In genomic region chr12:2605301-2605700, GRCh38 we compare ENCODE assay signal across 25 cellular contexts.
"Had no signal": no experiment of that assay in that cellular context is flagged by ENCODE, and none has a peak within 500 bp of the region (broad histone marks: within the 10 kb centered on the region; RNA-seq: fewer than 3 reads in every experiment).

No MANE protein-coding gene starts in this region.

- H3K27ac ChIP-seq: pancreas, psoas muscle, right lobe of liver, sigmoid colon, stomach, thoracic aorta, thyroid gland, tibial nerve, upper lobe of right lung, uterus had no signal

- H3K36me3 ChIP-seq: pancreas, right lobe of liver, thyroid gland, uterus had no signal

- H3K4me3 Mint-ChIP-seq: naive thymus-derived CD4-positive, alpha-beta T cell; natural killer cell; nephron; stimulated activated effector memory CD8-positive, alpha-beta T cell treated with anti-CD3 and anti-CD28 coated beads, Interleukin-12 subunit alpha, Interleukin-12 subunit beta, amount 100 ng/mL, for 72 hours; stimulated activated naive B cell treated with anti-CD40 and anti-IgM and Interleukin-4, amounts not matched to agents 10 μg/mL and 1 μg/mL and 100 μg/mL, for 72 hours; stimulated activated naive CD8-positive, alpha-beta T cell treated with anti-CD3 and anti-CD28 coated beads, Interleukin-15, Interleukin-2, amounts not matched to agents 100 ng/mL and 50 ng/mL, for 24 hours; type B pancreatic cell had no signal

- H3K4me1 Mint-ChIP-seq: nephron had no signal

- H3K27me3 ChIP-seq: right lobe of liver, sigmoid colon, stomach, thyroid gland, tibial nerve, upper lobe of right lung, uterus had no signal

- H3K9me3 Mint-ChIP-seq: naive thymus-derived CD4-positive, alpha-beta T cell; natural killer cell; nephron; stimulated activated effector memory CD8-positive, alpha-beta T cell treated with anti-CD3 and anti-CD28 coated beads, Interleukin-12 subunit alpha, Interleukin-12 subunit beta, amount 100 ng/mL, for 72 hours; stimulated activated naive B cell treated with anti-CD40 and anti-IgM and Interleukin-4, amounts not matched to agents 10 μg/mL and 1 μg/mL and 100 μg/mL, for 72 hours; stimulated activated naive CD8-positive, alpha-beta T cell treated with anti-CD3 and anti-CD28 coated beads, Interleukin-15, Interleukin-2, amounts not matched to agents 100 ng/mL and 50 ng/mL, for 24 hours; type B pancreatic cell had no signal

- H3K27ac Mint-ChIP-seq: natural killer cell; nephron; stimulated activated effector memory CD8-positive, alpha-beta T cell treated with anti-CD3 and anti-CD28 coated beads, Interleukin-12 subunit alpha, Interleukin-12 subunit beta, amount 100 ng/mL, for 72 hours; stimulated activated naive B cell treated with anti-CD40 and anti-IgM and Interleukin-4, amounts not matched to agents 10 μg/mL and 1 μg/mL and 100 μg/mL, for 72 hours; stimulated activated naive CD8-positive, alpha-beta T cell treated with anti-CD3 and anti-CD28 coated beads, Interleukin-15, Interleukin-2, amounts not matched to agents 100 ng/mL and 50 ng/mL, for 24 hours; type B pancreatic cell had no signal

- DNase-seq: naive thymus-derived CD4-positive, alpha-beta T cell; natural killer cell; occipital lobe; pancreas; psoas muscle; right cardiac atrium; right lobe of liver; sigmoid colon; small intestine; stimulated activated CD4-positive, alpha-beta T cell treated with anti-CD3 and anti-CD28 coated beads, Interleukin-15, amount 100 ng/mL, for 24 hours; stimulated activated CD4-positive, alpha-beta T cell treated with anti-CD3 and anti-CD28 coated beads, Interleukin-2, amount 100 ng/mL, for 24 hours; stimulated activated CD4-positive, alpha-beta T cell treated with anti-CD3 and anti-CD28 coated beads, Interleukin-2, amount 100 ng/mL, for 48 hours; stimulated activated CD4-positive, alpha-beta T cell treated with anti-CD3 and anti-CD28 coated beads, Interleukin-4, amount 100 ng/mL, for 24 hours; stimulated activated naive B cell treated with anti-CD40 and anti-IgM and Interleukin-4, amounts not matched to agents 10 μg/mL and 1 μg/mL and 100 μg/mL, for 72 hours; stimulated activated naive CD4-positive, alpha-beta T cell treated with Interleukin-2 at 50 U/mL for 16 hours; stomach; thyroid gland; upper lobe of right lung; uterus had no signal

- H3K36me3 Mint-ChIP-seq: naive thymus-derived CD4-positive, alpha-beta T cell; natural killer cell; stimulated activated effector memory CD8-positive, alpha-beta T cell treated with anti-CD3 and anti-CD28 coated beads, Interleukin-12 subunit alpha, Interleukin-12 subunit beta, amount 100 ng/mL, for 72 hours; stimulated activated naive B cell treated with anti-CD40 and anti-IgM and Interleukin-4, amounts not matched to agents 10 μg/mL and 1 μg/mL and 100 μg/mL, for 72 hours had no signal

- H3K4me3 ChIP-seq: pancreas, psoas muscle, right lobe of liver, sigmoid colon, stomach, thoracic aorta, thyroid gland, tibial nerve, upper lobe of right lung, uterus had no signal

- H3K9me3 ChIP-seq: pancreas, psoas muscle, right lobe of liver, sigmoid colon, stomach, thoracic aorta, thyroid gland, tibial nerve, upper lobe of right lung, uterus had no signal

- ATAC-seq: naive thymus-derived CD4-positive, alpha-beta T cell; natural killer cell; pancreas; psoas muscle; right cardiac atrium; right lobe of liver; stimulated activated effector memory CD8-positive, alpha-beta T cell treated with anti-CD3 and anti-CD28 coated beads, Interleukin-12 subunit alpha, Interleukin-12 subunit beta, amount 100 ng/mL, for 72 hours; stimulated activated naive B cell treated with anti-CD40 and anti-IgM and Interleukin-4, amounts not matched to agents 10 μg/mL and 1 μg/mL and 100 μg/mL, for 72 hours; upper lobe of right lung had no signal

- H3K4me1 ChIP-seq: psoas muscle, right lobe of liver, sigmoid colon, thyroid gland, tibial nerve, upper lobe of right lung, uterus had no signal
